ENCODE assay signal across 21 cellular contexts in genomic region chr2:24682357-24682756, GRCh38.
"Had no signal": no experiment of that assay in that cellular context is flagged by ENCODE, and none has a peak within 500 bp of the region (broad histone marks: within the 10 kb centered on the region; RNA-seq: fewer than 3 reads in every experiment).

No MANE protein-coding gene starts in this region.

- DNase-seq: activated CD4-positive, alpha-beta T cell treated with anti-CD3 and anti-CD28 coated beads for 48 hours; activated CD8-positive, alpha-beta T cell treated with anti-CD3 and anti-CD28 coated beads for 36 hours; activated naive CD4-positive, alpha-beta T cell treated with anti-CD3 and anti-CD28 coated beads for 36 hours; activated T-cell treated with anti-CD3 and anti-CD28 coated beads, Interleukin-2, amount 50 U/mL, for 24 hours; anterior cingulate cortex; erythroblast; gastrocnemius medialis; head of caudate nucleus; midbrain; right cardiac atrium; stimulated activated CD4-positive, alpha-beta T cell treated with anti-CD3 and anti-CD28 coated beads, Interleukin-2, amount 100 ng/mL, for 48 hours; stimulated activated naive CD8-positive, alpha-beta T cell treated with anti-CD3 and anti-CD28 coated beads, Interleukin-15, amount 100 ng/mL, for 72 hours; transverse colon had no signal

- H3K4me1 ChIP-seq: gastrocnemius medialis, prostate gland, suprapubic skin, transverse colon, vagina had no signal

- H3K36me3 ChIP-seq: gastrocnemius medialis, prostate gland had no signal

- H3K9me3 ChIP-seq: gastrocnemius medialis, prostate gland, suprapubic skin, transverse colon, vagina had no signal

- FAIRE-seq: bronchial epithelial cell, keratinocyte had no signal

- H3K27ac ChIP-seq: gastrocnemius medialis, prostate gland, skin epidermis, suprapubic skin, transverse colon, vagina had no signal

- H3K4me3 ChIP-seq: gastrocnemius medialis, lung, prostate gland, skin epidermis, suprapubic skin, transverse colon, vagina had no signal

- ATAC-seq: activated CD8-positive, alpha-beta T cell treated with anti-CD3 and anti-CD28 coated beads for 36 hours; gastrocnemius medialis; right cardiac atrium; stimulated activated naive CD8-positive, alpha-beta T cell treated with anti-CD3 and anti-CD28 coated beads, Interleukin-15, amount 100 ng/mL, for 72 hours; WTC11 had no signal

- H3K27me3 ChIP-seq: gastrocnemius medialis, suprapubic skin, transverse colon, vagina had no signal
